ENCODE assay signal across 8 cellular contexts in the genomic region with DNA sequence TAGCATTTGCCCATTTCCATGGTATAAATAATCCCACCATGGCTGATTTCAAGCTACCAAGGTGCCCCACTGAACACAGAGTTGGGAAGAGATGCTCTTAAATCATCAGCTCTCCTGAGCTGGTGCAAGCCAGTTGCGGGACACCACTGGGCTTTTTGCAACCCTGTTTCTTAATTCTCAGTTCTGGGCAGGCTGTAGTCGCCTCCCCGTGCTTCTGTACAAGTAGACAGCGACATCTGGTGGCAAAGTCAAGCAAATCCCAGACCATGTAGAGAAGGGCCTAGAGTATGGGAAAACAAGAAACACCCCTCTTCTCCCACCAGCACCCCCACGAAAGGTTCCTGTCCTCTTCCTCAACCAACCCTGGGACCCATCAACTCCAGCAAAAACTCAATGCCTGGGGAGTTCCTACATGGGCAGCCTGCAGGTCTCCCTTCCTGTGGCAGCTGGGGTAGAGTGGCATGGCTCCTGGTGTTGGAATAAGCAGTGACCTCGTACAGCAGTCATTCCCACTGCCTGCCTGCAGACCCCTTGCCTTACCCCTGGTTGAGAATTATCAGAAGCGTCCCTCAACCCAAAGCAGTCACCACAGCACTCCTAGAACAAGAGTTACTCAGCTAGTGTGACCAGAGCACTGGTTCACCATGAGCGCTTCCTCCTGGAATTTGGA.
DNase-seq lines count a peak whose midpoint lies in the region; ATAC-seq and TF ChIP-seq lines count a peak whose summit lies in the region.

No MANE protein-coding gene starts in this region.

- peaks cover 4% of the 10 kb centered on the region for H3K4me1 Mint-ChIP-seq in CD4-positive, alpha-beta T cell (ENCODE audit: low read depth)
- H3K4me1 Mint-ChIP-seq in activated T-helper 1 cell treated with anti-CD3 and anti-CD28 coated beads, Interleukin-12 subunit alpha, Interleukin-12 subunit beta, Interleukin-2, Interleukin-4 antibody, amounts not matched to agents 30 ng/mL and 10 ng/mL and 1 ng/mL, durations not matched to agents 14 hours and 24 hours and 36 hours (ENCODE audit: low read depth), result peaks cover 5% of the 10 kb centered on the region

- no peaks in the 10 kb centered on the region for H3F3A ChIP-seq in PC-9 (ENCODE audit: insufficient read depth, low read depth)

- peaks cover 64% of the 10 kb centered on the region for H3K27me3 Mint-ChIP-seq in CD4-positive, alpha-beta T cell
- peaks cover 48% of the 10 kb centered on the region for H3K27me3 Mint-ChIP-seq in activated T-helper 1 cell treated with anti-CD3 and anti-CD28 coated beads, Interleukin-12 subunit alpha, Interleukin-12 subunit beta, Interleukin-2, Interleukin-4 antibody, amounts not matched to agents 30 ng/mL and 10 ng/mL and 1 ng/mL, durations not matched to agents 14 hours and 24 hours and 36 hours (ENCODE audit: insufficient read depth)

- POLR2A ChIA-PET in CD4-positive, alpha-beta T cell (lab: Charles Lee), result interaction anchor here (1.3 kb wide), 1 partner anchor 203 kb away, joined by 5 read pairs; no protein-coding TSS in a partner anchor
- POLR2A ChIA-PET in PC-9 (lab: Charles Lee; ENCODE audit: unreplicated experiment), result no interaction called here

- H3K27ac Mint-ChIP-seq in CD4-positive, alpha-beta T cell, result no peak overlapping the region
- no peak overlapping the region for H3K27ac Mint-ChIP-seq in activated T-helper 1 cell treated with anti-CD3 and anti-CD28 coated beads, Interleukin-12 subunit alpha, Interleukin-12 subunit beta, Interleukin-2, Interleukin-4 antibody, amounts not matched to agents 30 ng/mL and 10 ng/mL and 1 ng/mL, durations not matched to agents 14 hours and 24 hours and 36 hours

- TF ChIP-seq EP300 in transverse colon (IDR thresholded peaks at IDR 0.05; ENCODE audit: low read depth), result no peak

- TF ChIP-seq CTCF in CD4-positive, alpha-beta T cell (IDR thresholded peaks at IDR 0.05), result peak; percentile 77
- TF ChIP-seq CTCF in HL-60 (IDR thresholded peaks at IDR 0.05; ENCODE audit: insufficient read depth, low read length) (peak; percentile 74), PC-9 (conservative IDR thresholded peaks at IDR 0.05) (peak; percentile 84), transverse colon (IDR thresholded peaks at IDR 0.05) (peak; percentile 70 to 81 (median 78))

- peak; percentile 43 to 62 (median 50) for DNase-seq in CD4-positive, alpha-beta T cell
- DNase-seq in HL-60 (ENCODE audit: low read depth in 1 of 2, low spot score in 1 of 2) (peak; percentile 48 to 75), PC-9 (peak in 1 of 2 experiments; percentile 26), fibroblast of the conjunctiva (ENCODE audit: low read depth) (peak; percentile 49), nucleus accumbens (lab: John Stamatoyannopoulos, UW) (peak in 48 of 56 donors; percentile 10 to 76 (median 45)), transverse colon (peak; percentile 73)
- peak; percentile 47 for DNase-seq in activated T-helper 1 cell treated with anti-CD3 and anti-CD28 coated beads, Interleukin-12 subunit alpha, Interleukin-12 subunit beta, Interleukin-2, Interleukin-4 antibody, amounts not matched to agents 30 ng/mL and 10 ng/mL and 1 ng/mL, durations not matched to agents 14 hours and 24 hours and 36 hours (ENCODE audit: low spot score)

- H3K9me3 ChIP-seq in CD4-positive, alpha-beta T cell (ENCODE audit: control insufficient read depth, low read length), result no peaks in the 10 kb centered on the region
- H3K9me3 ChIP-seq in PC-9 (ENCODE audit: insufficient read depth, low read depth), result no peaks in the 10 kb centered on the region
- no peaks in the 10 kb centered on the region for H3K9me3 ChIP-seq in transverse colon

- ATAC-seq in CD4-positive, alpha-beta T cell (ENCODE audit: poor library complexity), result peak; percentile 77
- no peak for ATAC-seq in HG02610 (IDR thresholded peaks at IDR 0.05; ENCODE audit: unreplicated experiment)

- in situ Hi-C loops in transverse colon (cut with MboI; ENCODE audit: low pct_ligation_motif_present in 1 of 4, low pct_unique_long_range_greater_than_20kb in 1 of 4, low sequenced_read_pairs in 3 of 4), result loop anchor here in 3 of 4 donors (10.0 to 25.0 kb wide), 3 partner anchors 169 to 431 kb away; no protein-coding TSS in a partner anchor

- peaks cover 23% of the 10 kb centered on the region for H3K27me3 ChIP-seq in CD4-positive, alpha-beta T cell (ENCODE audit: control insufficient read depth, insufficient read depth, low read length)
- H3K27me3 ChIP-seq in HL-60 (ENCODE audit: insufficient read depth, poor library complexity, severe bottlenecking), result peaks cover 9% of the 10 kb centered on the region
- peaks cover 28% of the 10 kb centered on the region for H3K27me3 ChIP-seq in PC-9 (ENCODE audit: insufficient read depth, low read depth)
- H3K27me3 ChIP-seq in transverse colon, result peaks cover 20% of the 10 kb centered on the region

- H3K4me2 ChIP-seq in PC-9, result no peak overlapping the region

- intact Hi-C loops in CD4-positive, alpha-beta T cell (cut with DNase I, micrococcal nuclease), result loop anchor here (1.0 to 10.0 kb wide), 10 partner anchors 153 to 494 kb away; no protein-coding TSS in a partner anchor
- intact Hi-C loops in PC-9 (cut with micrococcal nuclease; ENCODE audit: unreplicated experiment), result loop anchor here (1.0 to 10.0 kb wide), 5 partner anchors 109 to 751 kb away; no protein-coding TSS in a partner anchor
- intact Hi-C loops in activated T-helper 1 cell treated with anti-CD3 and anti-CD28 coated beads, Interleukin-12 subunit alpha, Interleukin-12 subunit beta, Interleukin-2, Interleukin-4 antibody, amounts not matched to agents 30 ng/mL and 10 ng/mL and 1 ng/mL, durations not matched to agents 14 hours and 24 hours and 36 hours (cut with micrococcal nuclease), result loop anchor here (1.0 to 5.0 kb wide), 7 partner anchors 69 to 491 kb away; partner anchors contain the start of gene IGLL5
- intact Hi-C loops in transverse colon (cut with DNase I; ENCODE audit: low total_unique reads), result loop anchor here (5.0 kb wide), 1 partner anchor 104 kb away; no protein-coding TSS in a partner anchor

- no peaks in the 10 kb centered on the region for H3K4me1 ChIP-seq in PC-9 (replicated peaks; ENCODE audit: insufficient read depth)
- H3K4me1 ChIP-seq in transverse colon, result peaks cover 0 to 13% (median 6%) of the 10 kb centered on the region in 4 donors

- H3K36me3 Mint-ChIP-seq in CD4-positive, alpha-beta T cell (ENCODE audit: low read depth), result no peaks in the 10 kb centered on the region
- no peaks in the 10 kb centered on the region for H3K36me3 Mint-ChIP-seq in activated T-helper 1 cell treated with anti-CD3 and anti-CD28 coated beads, Interleukin-12 subunit alpha, Interleukin-12 subunit beta, Interleukin-2, Interleukin-4 antibody, amounts not matched to agents 30 ng/mL and 10 ng/mL and 1 ng/mL, durations not matched to agents 14 hours and 24 hours and 36 hours (ENCODE audit: low read depth)

- H3K36me3 ChIP-seq in PC-9 (ENCODE audit: low read depth) (no peaks in the 10 kb centered on the region), transverse colon (no peaks in the 10 kb centered on the region)

- H3K9me2 ChIP-seq in PC-9 (ENCODE audit: insufficient read depth), result no peaks in the 10 kb centered on the region

- no peak overlapping the region for H3K4me3 Mint-ChIP-seq in CD4-positive, alpha-beta T cell
- no peak overlapping the region for H3K4me3 Mint-ChIP-seq in activated T-helper 1 cell treated with anti-CD3 and anti-CD28 coated beads, Interleukin-12 subunit alpha, Interleukin-12 subunit beta, Interleukin-2, Interleukin-4 antibody, amounts not matched to agents 30 ng/mL and 10 ng/mL and 1 ng/mL, durations not matched to agents 14 hours and 24 hours and 36 hours

- no peaks in the 10 kb centered on the region for H3K9me3 Mint-ChIP-seq in CD4-positive, alpha-beta T cell
- H3K9me3 Mint-ChIP-seq in activated T-helper 1 cell treated with anti-CD3 and anti-CD28 coated beads, Interleukin-12 subunit alpha, Interleukin-12 subunit beta, Interleukin-2, Interleukin-4 antibody, amounts not matched to agents 30 ng/mL and 10 ng/mL and 1 ng/mL, durations not matched to agents 14 hours and 24 hours and 36 hours, result no peaks in the 10 kb centered on the region

- no peaks in the 10 kb centered on the region for H3K79me2 ChIP-seq in PC-9 (ENCODE audit: low read depth)

- no peak overlapping the region for H3K27ac ChIP-seq in CD4-positive, alpha-beta T cell (ENCODE audit: low read depth, low read length)
- H3K27ac ChIP-seq in HL-60 (replicated peaks) (no peak overlapping the region), PC-9 (no peak overlapping the region), transverse colon (no peak overlapping the region)

- no peak for TF ChIP-seq POLR2A in transverse colon (IDR thresholded peaks at IDR 0.05)

- CTCF ChIA-PET in CD4-positive, alpha-beta T cell (lab: Charles Lee), result interaction anchor here (0.7 to 2.9 kb wide), 6 partner anchors 9 to 250 kb away, joined by 3 to 14 read pairs (median 3); no protein-coding TSS in a partner anchor
- CTCF ChIA-PET in PC-9 (lab: Charles Lee), result no interaction called here

- 27% methylated on average over 8 of the region's 8 CpGs; no CpG with 5 or more reads in 1 of the 2 donors for WGBS in transverse colon (ENCODE audit: low coverage in 1 of 2), 2 donors

- H3K4me3 ChIP-seq in HL-60 (replicated peaks; ENCODE audit: insufficient read depth, low read length) (no peak overlapping the region), PC-9 (no peak overlapping the region), transverse colon (no peak overlapping the region)

- H2AFZ ChIP-seq in PC-9, result no peak overlapping the region

- no TSS peak for BruUV-seq in PC-9 (replicated peaks; lab: Mats Ljungman, UMichigan)

- no peaks in the 10 kb centered on the region for H4K20me1 ChIP-seq in PC-9 (ENCODE audit: insufficient read depth)
